Comparison of ENCODE assay signal across 11 cellular contexts in the genomic region with DNA sequence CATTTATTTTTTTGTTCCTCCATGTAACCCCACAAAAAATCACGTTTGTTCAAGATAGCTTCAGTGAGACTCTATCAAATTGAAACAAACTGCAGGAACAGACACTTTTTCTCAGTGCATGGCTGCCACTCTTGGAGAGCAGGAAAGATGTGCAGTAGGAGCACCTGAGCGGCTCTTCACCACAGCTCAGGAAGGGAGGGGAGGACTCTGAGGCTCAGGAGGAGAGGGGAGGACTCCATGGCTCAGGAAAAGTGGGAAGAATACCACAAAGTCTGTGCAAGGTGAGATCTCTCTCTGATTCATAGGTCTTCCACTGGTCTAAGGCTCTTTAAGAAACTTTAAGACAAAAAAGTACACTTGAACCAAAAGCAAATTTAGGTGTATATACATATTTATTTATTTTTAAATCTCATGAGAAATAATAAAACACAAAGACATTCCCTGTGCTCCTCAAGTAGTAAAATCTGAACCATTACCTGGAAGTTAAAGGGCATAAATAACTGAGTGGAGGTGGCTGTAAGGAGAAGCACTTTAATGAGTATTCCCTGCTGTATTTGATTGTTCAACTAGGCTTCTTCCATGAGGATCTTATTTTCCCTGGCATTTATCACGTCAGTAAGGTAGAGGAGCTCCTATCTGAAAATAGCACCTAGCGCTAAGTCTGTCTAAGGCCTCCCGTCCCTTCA.
DNase-seq lines count a peak whose midpoint lies in the region; ATAC-seq and TF ChIP-seq lines count a peak whose summit lies in the region.
"Had no signal": no experiment of that assay in that cellular context is flagged by ENCODE, and none has a peak within 500 bp of the region (broad histone marks: within the 10 kb centered on the region; RNA-seq: fewer than 3 reads in every experiment).

No MANE protein-coding gene starts in this region.

- POLR2A ChIA-PET in activated CD8-positive, alpha-beta T cell treated with anti-CD3 and anti-CD28 coated beads, Interleukin-2, amount 10 ng/mL, durations not matched to agents 7 days and 5 days (lab: Charles Lee): no interaction called here

- peak overlapping the region; percentile 93 for H3K27ac Mint-ChIP-seq in activated T-cell treated with anti-CD3 and anti-CD28 coated beads, Interleukin-2, amount 50 U/mL, for 24 hours
- peak overlapping the region; percentile 37 for H3K27ac Mint-ChIP-seq in activated CD8-positive, alpha-beta T cell treated with anti-CD3 and anti-CD28 coated beads, Interleukin-2, amount 10 ng/mL, durations not matched to agents 7 days and 5 days
- H3K27ac Mint-ChIP-seq: IgD-negative memory B cell had no signal

- H3K36me3 Mint-ChIP-seq in activated T-cell treated with anti-CD3 and anti-CD28 coated beads, Interleukin-2, amount 50 U/mL, for 24 hours (ENCODE audit: low read depth): peaks cover 2% of the 10 kb centered on the region
- H3K36me3 Mint-ChIP-seq in activated CD8-positive, alpha-beta T cell treated with anti-CD3 and anti-CD28 coated beads, Interleukin-2, amount 10 ng/mL, durations not matched to agents 7 days and 5 days (ENCODE audit: low read depth): peaks cover 3% of the 10 kb centered on the region

- ATAC-seq in activated CD8-positive, alpha-beta T cell treated with anti-CD3 and anti-CD28 coated beads, Interleukin-2, amount 10 ng/mL, durations not matched to agents 7 days and 5 days: no peak
- ATAC-seq in foreskin keratinocyte (peak; percentile 28), psoas muscle (no peak)

- H3K4me3 ChIP-seq in skin epidermis: no peak overlapping the region
- no peak overlapping the region for H3K4me3 ChIP-seq in psoas muscle

- WGBS in psoas muscle, 3 donors: 85 to 91% (median 89%) methylated on average over 5 of the region's 5 CpGs

- H3K27me3 ChIP-seq in foreskin keratinocyte (no peaks in the 10 kb centered on the region), psoas muscle (ENCODE audit: insufficient read depth in 3 of 3, low read length in 2 of 3) (peaks cover 0 to 5% (median 0%) of the 10 kb centered on the region in 3 donors)

- no peak for DNase-seq in activated T-cell treated with anti-CD3 and anti-CD28 coated beads, Interleukin-2, amount 50 U/mL, for 24 hours
- DNase-seq in activated T-cell treated with anti-CD3 and anti-CD28 coated beads, Interleukin-2, amount 50 U/mL, for 48 hours: no peak
- DNase-seq in activated CD8-positive, alpha-beta T cell treated with anti-CD3 and anti-CD28 coated beads, Interleukin-2, amount 10 ng/mL, durations not matched to agents 7 days and 5 days: no peak
- no peak for DNase-seq in foreskin keratinocyte
- DNase-seq in COLO668 (lab: John Stamatoyannopoulos, UW; ENCODE audit: unreplicated experiment): no peak
- DNase-seq in psoas muscle: no peak
- DNase-seq in NCI-H82 treated with DMSO at 0.1 percent for 48 hours (lab: John Stamatoyannopoulos, UW; ENCODE audit: unreplicated experiment): no peak
- DNase-seq: occipital lobe, SHP77 had no signal

- H3K9me3 Mint-ChIP-seq in activated T-cell treated with anti-CD3 and anti-CD28 coated beads, Interleukin-2, amount 50 U/mL, for 24 hours: no peaks in the 10 kb centered on the region
- H3K9me3 Mint-ChIP-seq in activated CD8-positive, alpha-beta T cell treated with anti-CD3 and anti-CD28 coated beads, Interleukin-2, amount 10 ng/mL, durations not matched to agents 7 days and 5 days (ENCODE audit: insufficient read depth): no peaks in the 10 kb centered on the region
- H3K9me3 Mint-ChIP-seq: IgD-negative memory B cell had no signal

- TF ChIP-seq CTCF in foreskin keratinocyte (conservative IDR thresholded peaks at IDR 0.05) (no peak), psoas muscle (IDR thresholded peaks at IDR 0.05) (no peak)

- peaks cover 86% of the 10 kb centered on the region for H3K4me1 Mint-ChIP-seq in activated T-cell treated with anti-CD3 and anti-CD28 coated beads, Interleukin-2, amount 50 U/mL, for 24 hours (ENCODE audit: low read depth)
- peaks cover 61% of the 10 kb centered on the region for H3K4me1 Mint-ChIP-seq in activated CD8-positive, alpha-beta T cell treated with anti-CD3 and anti-CD28 coated beads, Interleukin-2, amount 10 ng/mL, durations not matched to agents 7 days and 5 days (ENCODE audit: low read depth)

- H3K36me3 ChIP-seq in psoas muscle (ENCODE audit: insufficient read depth in 1 of 2, low read depth in 1 of 2): no peaks in the 10 kb centered on the region

- intact Hi-C loops in psoas muscle (cut with DNase I): no loop called here

- no peaks in the 10 kb centered on the region for H3K27me3 Mint-ChIP-seq in activated T-cell treated with anti-CD3 and anti-CD28 coated beads, Interleukin-2, amount 50 U/mL, for 24 hours
- H3K27me3 Mint-ChIP-seq in activated CD8-positive, alpha-beta T cell treated with anti-CD3 and anti-CD28 coated beads, Interleukin-2, amount 10 ng/mL, durations not matched to agents 7 days and 5 days (ENCODE audit: low read depth): no peaks in the 10 kb centered on the region

- H3K4me3 Mint-ChIP-seq in activated T-cell treated with anti-CD3 and anti-CD28 coated beads, Interleukin-2, amount 50 U/mL, for 24 hours: no peak overlapping the region
- no peak overlapping the region for H3K4me3 Mint-ChIP-seq in activated CD8-positive, alpha-beta T cell treated with anti-CD3 and anti-CD28 coated beads, Interleukin-2, amount 10 ng/mL, durations not matched to agents 7 days and 5 days

- CTCF ChIA-PET in activated CD8-positive, alpha-beta T cell treated with anti-CD3 and anti-CD28 coated beads, Interleukin-2, amount 10 ng/mL, durations not matched to agents 7 days and 5 days (lab: Charles Lee): interaction anchor here (0.7 to 2.2 kb wide), 7 partner anchors 11 to 274 kb away, joined by 3 to 8 read pairs (median 4); partner anchors contain the start of gene FYN

- H3K4me1 ChIP-seq in foreskin keratinocyte (peaks cover 33% of the 10 kb centered on the region), psoas muscle (no peaks in the 10 kb centered on the region)

- no peaks in the 10 kb centered on the region for H3K9me3 ChIP-seq in psoas muscle

- peak overlapping the region; percentile 74 for H3K27ac ChIP-seq in foreskin keratinocyte
- H3K27ac ChIP-seq in skin epidermis: peak overlapping the region in 18 of 21 experiments; percentile 6 to 87 (median 77)
- H3K27ac ChIP-seq in psoas muscle: no peak overlapping the region
